Comparison of ENCODE assay signal across 8 cellular contexts in the genomic region with DNA sequence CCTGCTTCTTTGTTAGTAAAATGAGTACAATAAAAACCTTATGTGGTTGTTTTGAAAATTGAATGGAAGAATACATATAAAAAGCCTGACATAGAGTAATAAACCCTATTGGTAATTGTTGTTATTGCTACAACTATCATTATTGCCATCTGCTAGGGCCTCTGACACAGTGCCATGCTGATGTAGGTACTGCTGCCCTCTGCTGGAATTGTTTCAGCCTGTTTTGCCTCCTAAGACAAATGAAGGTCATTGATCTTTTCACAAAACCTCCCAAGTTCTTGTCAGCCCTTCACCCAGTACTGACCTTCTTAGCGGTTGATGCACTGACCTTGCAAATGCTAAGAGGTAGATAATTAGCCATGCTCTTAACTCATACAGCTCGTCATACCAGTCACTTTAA.
DNase-seq lines count a peak whose midpoint lies in the region; ATAC-seq and TF ChIP-seq lines count a peak whose summit lies in the region.

No MANE protein-coding gene starts in this region.

- no peaks in the 10 kb centered on the region for H3K79me2 ChIP-seq in smooth muscle cell (ENCODE audit: low read depth)

- no peaks in the 10 kb centered on the region for H3K36me3 Mint-ChIP-seq in effector memory CD8-positive, alpha-beta T cell (ENCODE audit: insufficient read depth)

- H3K27ac Mint-ChIP-seq in effector memory CD8-positive, alpha-beta T cell = no peak overlapping the region

- no peaks in the 10 kb centered on the region for H3K27me3 ChIP-seq in smooth muscle cell (ENCODE audit: low read depth)

- H3K9me3 Mint-ChIP-seq in effector memory CD8-positive, alpha-beta T cell = peaks cover 12 to 13% of the 10 kb centered on the region in 2 donors

- no peaks in the 10 kb centered on the region for H3F3A ChIP-seq in smooth muscle cell (ENCODE audit: low read depth)

- no peak overlapping the region for H3K4me2 ChIP-seq in smooth muscle cell

- no peak overlapping the region for H3K4me3 Mint-ChIP-seq in effector memory CD8-positive, alpha-beta T cell

- no peaks in the 10 kb centered on the region for H4K20me1 ChIP-seq in smooth muscle cell (ENCODE audit: low read depth)

- no peaks in the 10 kb centered on the region for H3K27me3 Mint-ChIP-seq in effector memory CD8-positive, alpha-beta T cell

- TF ChIP-seq CTCF in epithelial cell of esophagus (IDR thresholded peaks at IDR 0.05; ENCODE audit: insufficient read depth, low read depth, low read length, missing control alignments) (peak; percentile 68), smooth muscle cell (IDR thresholded peaks at IDR 0.05; ENCODE audit: borderline replicate concordance, insufficient read depth, poor library complexity, severe bottlenecking) (peak; percentile 56)

- H3K4me1 Mint-ChIP-seq in effector memory CD8-positive, alpha-beta T cell (ENCODE audit: low read depth in 2 of 2) = no peaks in the 10 kb centered on the region

- H3K4me1 ChIP-seq in smooth muscle cell (ENCODE audit: low read depth) = no peaks in the 10 kb centered on the region

- no peak overlapping the region for H3K9ac ChIP-seq in smooth muscle cell (ENCODE audit: low read depth)

- H3K4me3 ChIP-seq in epithelial cell of esophagus (ENCODE audit: low read length) (no peak overlapping the region), smooth muscle cell (no peak overlapping the region)

- DNase-seq in D341Med (ENCODE audit: low spot score) (peak; percentile 25), NCI-H146 (lab: John Stamatoyannopoulos, UW) (peak; percentile 29), epithelial cell of esophagus (ENCODE audit: low read depth) (peak; percentile 69), smooth muscle cell (lab: John Stamatoyannopoulos, UW; ENCODE audit: unreplicated experiment) (no peak), dermis blood vessel endothelial cell (no peak), hepatic stellate cell (ENCODE audit: low spot score) (no peak)
- no peak for DNase-seq in effector memory CD8-positive, alpha-beta T cell

- no peaks in the 10 kb centered on the region for H3K36me3 ChIP-seq in smooth muscle cell (ENCODE audit: low read depth)

- H3K9me3 ChIP-seq in smooth muscle cell (replicated peaks; ENCODE audit: low read depth) = no peaks in the 10 kb centered on the region

- H3K27ac ChIP-seq in smooth muscle cell (ENCODE audit: low read depth) = no peak overlapping the region

- ATAC-seq in GM19351 (IDR thresholded peaks at IDR 0.05; ENCODE audit: unreplicated experiment) = peak; percentile 69
- no peak for ATAC-seq in effector memory CD8-positive, alpha-beta T cell (replicated peaks)

- H2AFZ ChIP-seq in smooth muscle cell (ENCODE audit: low read depth) = no peak overlapping the region

- 27% methylated on average over 2 of the region's 2 CpGs for WGBS in smooth muscle cell (ENCODE audit: low lambda C conversion rate)

Comparison
In these comparisons a context has a peak if more than half of its experiments do, and no peak if none do; other contexts are left out.
1. DNase-seq: peak in D341Med (single experiment), NCI-H146 (single experiment) and epithelial cell of esophagus (single experiment); none in smooth muscle cell (single experiment), dermis blood vessel endothelial cell (single experiment), hepatic stellate cell (single experiment) and effector memory CD8-positive, alpha-beta T cell (0 of 3).